Comparison of ENCODE assay signal across 23 cellular contexts in genomic region chr18:76353500-76353899, GRCh38.
A peak's percentile ranks its signal among the peaks of the same experiment; 100 is the strongest.
DNase-seq lines count a peak whose midpoint lies in the region; ATAC-seq, FAIRE-seq and TF ChIP-seq lines count a peak whose summit lies in the region.
"Had no signal": no experiment of that assay in that cellular context is flagged by ENCODE, and none has a peak within 500 bp of the region (broad histone marks: within the 10 kb centered on the region; RNA-seq: fewer than 3 reads in every experiment).

No MANE protein-coding gene starts in this region.

- no peaks in the 10 kb centered on the region for H3K9me3 Mint-ChIP-seq in activated T-helper 17 cell treated with anti-CD3 and anti-CD28 coated beads, Interleukin-2, amount 50 U/mL, for 72 hours
- peaks cover 27% of the 10 kb centered on the region for H3K9me3 Mint-ChIP-seq in neural progenitor cell
- peaks cover 8% of the 10 kb centered on the region for H3K9me3 Mint-ChIP-seq in activated naive CD8-positive, alpha-beta T cell treated with anti-CD3 and anti-CD28 coated beads for 36 hours

- no peak for TF ChIP-seq RAD21 in HepG2 (CRISPR knock-in tag; IDR thresholded peaks at IDR 0.05)

- FAIRE-seq in HepG2 (lab: Jason Lieb, UNC) = no peak
- FAIRE-seq: A204.1, GM12892, GM18507, H54, HTR-8/SVneo had no signal

- no TSS peak for BruUV-seq in HepG2 (replicated peaks; lab: Mats Ljungman, UMichigan)
- BruUV-seq in mammary epithelial cell (replicated peaks; lab: Mats Ljungman, UMichigan) = no TSS peak

- H3K4me1 Mint-ChIP-seq in activated T-helper 17 cell treated with anti-CD3 and anti-CD28 coated beads, Interleukin-2, amount 50 U/mL, for 72 hours = peaks cover 8% of the 10 kb centered on the region
- H3K4me1 Mint-ChIP-seq in neural progenitor cell = peaks cover 10% of the 10 kb centered on the region
- peaks cover 8% of the 10 kb centered on the region for H3K4me1 Mint-ChIP-seq in activated naive CD8-positive, alpha-beta T cell treated with anti-CD3 and anti-CD28 coated beads for 36 hours

- H3K79me2 ChIP-seq in HepG2 (ENCODE audit: insufficient read depth, low read length) (no peaks in the 10 kb centered on the region), neural progenitor cell (ENCODE audit: low read depth) (no peaks in the 10 kb centered on the region), mammary epithelial cell (ENCODE audit: insufficient read depth, low read length) (no peaks in the 10 kb centered on the region)

- H3K27ac Mint-ChIP-seq in activated T-helper 17 cell treated with anti-CD3 and anti-CD28 coated beads, Interleukin-2, amount 50 U/mL, for 72 hours = peak overlapping the region; percentile 75
- H3K27ac Mint-ChIP-seq in neural progenitor cell = peak overlapping the region; percentile 76
- no peak overlapping the region for H3K27ac Mint-ChIP-seq in activated naive CD8-positive, alpha-beta T cell treated with anti-CD3 and anti-CD28 coated beads for 36 hours
- H3K27ac Mint-ChIP-seq: CD4-positive, alpha-beta T cell; GM23338; HFFc6; IgD-negative memory B cell had no signal

- WGBS in HepG2 (ENCODE audit: low lambda C conversion rate) = 73% methylated on average over 3 of the region's 3 CpGs
- WGBS in right lobe of liver (ENCODE audit: insufficient coverage, low coverage, low lambda C conversion rate, missing lambda C conversion rate) = 90% methylated on average over 2 of the region's 3 CpGs
- 100% methylated on average over 3 of the region's 3 CpGs for WGBS in mammary epithelial cell (ENCODE audit: low coverage, missing lambda C conversion rate)

- H3K36me3 ChIP-seq in HepG2 (replicated peaks in 1 of 2; ENCODE audit: control insufficient read depth in 1 of 2, insufficient read depth in 2 of 2, low read length in 2 of 2) (peaks cover 6 to 25% of the 10 kb centered on the region in 2 experiments; a peak in 4 of 5 replicates), right lobe of liver (peaks cover 0 to 11% (median 0%) of the 10 kb centered on the region in 4 donors), neural progenitor cell (no peaks in the 10 kb centered on the region), uterus (no peaks in the 10 kb centered on the region), mammary epithelial cell (ENCODE audit: insufficient read depth, low read length) (no peaks in the 10 kb centered on the region)
- H3K36me3 ChIP-seq: BE2C had no signal

- DNase-seq in HepG2 (ENCODE audit: low spot score) (no peak), right lobe of liver (no peak), neural progenitor cell (ENCODE audit: low spot score) (no peak), uterus (no peak), iPS-NIHi11 (ENCODE audit: low spot score) (no peak), mammary epithelial cell (no peak)
- no peak for DNase-seq in activated naive CD8-positive, alpha-beta T cell treated with anti-CD3 and anti-CD28 coated beads for 36 hours
- DNase-seq: ACHN; BE2C; C1 segment of cervical spinal cord; Caco-2; CD4-positive, alpha-beta T cell; GDM1; HCEC 1CT; HFFc6 had no signal

- no peak for TF ChIP-seq CTCF in HepG2 (CRISPR knock-in tag; IDR thresholded peaks at IDR 0.05)
- TF ChIP-seq CTCF in right lobe of liver (IDR thresholded peaks at IDR 0.05) = no peak
- no peak for TF ChIP-seq CTCF in neural progenitor cell (IDR thresholded peaks at IDR 0.05)
- TF ChIP-seq CTCF in uterus (IDR thresholded peaks at IDR 0.05) = no peak
- no peak for TF ChIP-seq CTCF in mammary epithelial cell (conservative IDR thresholded peaks at IDR 0.05 in 1 of 2, IDR thresholded peaks at IDR 0.05 in 1 of 2; ENCODE audit: extremely low read depth in 1 of 2, insufficient read depth in 1 of 2, low read depth in 1 of 2, low read length in 2 of 2)

- H3K4me2 ChIP-seq in HepG2 (ENCODE audit: low read depth, low read length) (no peak overlapping the region), neural progenitor cell (no peak overlapping the region), mammary epithelial cell (ENCODE audit: insufficient read depth, low read depth, low read length) (no peak overlapping the region)
- H3K4me2 ChIP-seq: GM23338 had no signal

- H3K4me3 ChIP-seq in HepG2 (replicated peaks in 1 of 3; ENCODE audit: insufficient read depth in 1 of 3, low read depth in 2 of 3, low read length in 3 of 3) (no peak overlapping the region), right lobe of liver (no peak overlapping the region), neural progenitor cell (no peak overlapping the region), uterus (no peak overlapping the region), mammary epithelial cell (replicated peaks in 1 of 3; ENCODE audit: insufficient read depth in 1 of 3, low read depth in 2 of 3, low read length in 3 of 3) (no peak overlapping the region)
- H3K4me3 ChIP-seq: GM23338 had no signal

- H2AFZ ChIP-seq in HepG2 (ENCODE audit: low read length) = no peak overlapping the region
- H2AFZ ChIP-seq in neural progenitor cell (replicated peaks) = no peak overlapping the region
- H2AFZ ChIP-seq in mammary epithelial cell (ENCODE audit: low read depth, low read length) = no peak overlapping the region
- H2AFZ ChIP-seq: GM23338 had no signal

- no peaks in the 10 kb centered on the region for H3K27me3 Mint-ChIP-seq in activated T-helper 17 cell treated with anti-CD3 and anti-CD28 coated beads, Interleukin-2, amount 50 U/mL, for 72 hours
- peaks cover 15% of the 10 kb centered on the region for H3K27me3 Mint-ChIP-seq in neural progenitor cell (ENCODE audit: insufficient read depth, low read depth)
- peaks cover 5% of the 10 kb centered on the region for H3K27me3 Mint-ChIP-seq in activated naive CD8-positive, alpha-beta T cell treated with anti-CD3 and anti-CD28 coated beads for 36 hours
- H3K27me3 Mint-ChIP-seq: CD4-positive, alpha-beta T cell had no signal

- H3K36me3 Mint-ChIP-seq in activated T-helper 17 cell treated with anti-CD3 and anti-CD28 coated beads, Interleukin-2, amount 50 U/mL, for 72 hours (ENCODE audit: low read depth) = peaks cover 3% of the 10 kb centered on the region
- peaks cover 45% of the 10 kb centered on the region for H3K36me3 Mint-ChIP-seq in neural progenitor cell
- H3K36me3 Mint-ChIP-seq in activated naive CD8-positive, alpha-beta T cell treated with anti-CD3 and anti-CD28 coated beads for 36 hours = peaks cover 15% of the 10 kb centered on the region

- intact Hi-C loops in HepG2 (cut with micrococcal nuclease; ENCODE audit: unreplicated experiment) (no loop called here), right lobe of liver (cut with DNase I) (no loop called here), uterus (cut with DNase I; ENCODE audit: low total_unique reads) (no loop called here), mammary epithelial cell (cut with micrococcal nuclease) (loop anchor here (5.0 kb wide), 1 partner anchor 354 kb away; no protein-coding TSS in a partner anchor)

- H4K20me1 ChIP-seq in HepG2 (ENCODE audit: insufficient read depth, low read length) (no peaks in the 10 kb centered on the region), neural progenitor cell (ENCODE audit: low read depth) (no peaks in the 10 kb centered on the region), mammary epithelial cell (ENCODE audit: insufficient read depth, low read length) (no peaks in the 10 kb centered on the region)

- POLR2A ChIA-PET in HepG2 (lab: Yijun Ruan, JAX) = no interaction called here

- H3K27me3 ChIP-seq in HepG2 (ENCODE audit: control insufficient read depth in 1 of 2, insufficient read depth in 2 of 2, low read length in 2 of 2) = peaks cover 0 to 18% of the 10 kb centered on the region in 2 experiments; a peak in 3 of 5 replicates
- no peaks in the 10 kb centered on the region for H3K27me3 ChIP-seq in right lobe of liver
- H3K27me3 ChIP-seq in neural progenitor cell = no peaks in the 10 kb centered on the region
- H3K27me3 ChIP-seq in uterus = no peaks in the 10 kb centered on the region
- H3K27me3 ChIP-seq in mammary epithelial cell (ENCODE audit: insufficient read depth, low read length) = no peaks in the 10 kb centered on the region
- H3K27me3 ChIP-seq: BE2C had no signal

- peaks cover 8% of the 10 kb centered on the region for H3F3A ChIP-seq in neural progenitor cell (ENCODE audit: low read depth)

- no peak for ATAC-seq in HepG2
- ATAC-seq in right lobe of liver = no peak
- ATAC-seq in activated T-helper 17 cell treated with anti-CD3 and anti-CD28 coated beads, Interleukin-2, amount 50 U/mL, for 72 hours (replicated peaks) = no peak
- ATAC-seq: GM23338 had no signal

- dilution Hi-C loops in mammary epithelial cell (cut with HindIII; ENCODE audit: low sequenced_read_pairs) = no loop called here

- H3K4me1 ChIP-seq in HepG2 (ENCODE audit: insufficient read depth, low read length) (peaks cover 40% of the 10 kb centered on the region), right lobe of liver (peaks cover 0 to 9% (median 0%) of the 10 kb centered on the region in 4 donors), neural progenitor cell (no peaks in the 10 kb centered on the region), uterus (no peaks in the 10 kb centered on the region), mammary epithelial cell (ENCODE audit: insufficient read depth, low read length) (peaks cover 20% of the 10 kb centered on the region)
- H3K4me1 ChIP-seq: BE2C, Caco-2 had no signal

- CTCF ChIA-PET in HepG2 (lab: Yijun Ruan, JAX; ENCODE audit: low intra/inter-chr PET ratio, low total read pairs) (no interaction called here), mammary epithelial cell (lab: Charles Lee; ENCODE audit: low non-redundant PET) (no interaction called here)

- TF ChIP-seq EP300 in HepG2 (IDR thresholded peaks at IDR 0.05; ENCODE audit: low read depth in 2 of 2, low read length in 2 of 2) (no peak), HepG2 (CRISPR knock-in tag; IDR thresholded peaks at IDR 0.05; ENCODE audit: borderline replicate concordance) (no peak)

- no peaks in the 10 kb centered on the region for H3K9me3 ChIP-seq in HepG2 (ENCODE audit: low read length)
- H3K9me3 ChIP-seq in right lobe of liver = peaks cover 0 to 2% (median 0%) of the 10 kb centered on the region in 4 donors
- no peaks in the 10 kb centered on the region for H3K9me3 ChIP-seq in neural progenitor cell (ENCODE audit: low read depth)
- no peaks in the 10 kb centered on the region for H3K9me3 ChIP-seq in uterus
- no peaks in the 10 kb centered on the region for H3K9me3 ChIP-seq in mammary epithelial cell (replicated peaks; ENCODE audit: insufficient read depth, low read length)
- H3K9me3 ChIP-seq: BE2C, Caco-2 had no signal

- H3K27ac ChIP-seq in HepG2 (ENCODE audit: extremely low read length, insufficient read depth, low read length) (no peak overlapping the region), right lobe of liver (no peak overlapping the region), neural progenitor cell (no peak overlapping the region), uterus (peak overlapping the region; percentile 68 to 74), mammary epithelial cell (ENCODE audit: insufficient read depth, low read depth, low read length) (no peak overlapping the region)

- in situ Hi-C loops in HepG2 (cut with HindIII; ENCODE audit: extremely low pct_ligation_motif_present, low pct_unique_long_range_greater_than_20kb) = no loop called here
- in situ Hi-C loops in mammary epithelial cell (cut with MboI; ENCODE audit: low sequenced_read_pairs in 2 of 2) = no loop called here

- H3K4me3 Mint-ChIP-seq in activated T-helper 17 cell treated with anti-CD3 and anti-CD28 coated beads, Interleukin-2, amount 50 U/mL, for 72 hours = no peak overlapping the region
- no peak overlapping the region for H3K4me3 Mint-ChIP-seq in neural progenitor cell
- H3K4me3 Mint-ChIP-seq in activated naive CD8-positive, alpha-beta T cell treated with anti-CD3 and anti-CD28 coated beads for 36 hours = no peak overlapping the region
- H3K4me3 Mint-ChIP-seq: CD4-positive, alpha-beta T cell; GM23338; HFFc6; IgD-negative memory B cell had no signal

- no peak for TF ChIP-seq POLR2A in HepG2 (IDR thresholded peaks at IDR 0.05; ENCODE audit: insufficient read depth in 1 of 2, low read depth in 2 of 2, low read length in 2 of 2)
- no peak for TF ChIP-seq POLR2A in right lobe of liver (IDR thresholded peaks at IDR 0.05)
- TF ChIP-seq POLR2A in uterus (IDR thresholded peaks at IDR 0.05) = no peak

- H3K9ac ChIP-seq in HepG2 (ENCODE audit: insufficient read depth, low read depth, low read length) = no peak overlapping the region
- no peak overlapping the region for H3K9ac ChIP-seq in neural progenitor cell
- no peak overlapping the region for H3K9ac ChIP-seq in mammary epithelial cell (ENCODE audit: insufficient read depth, low read length)

Comparison
In these comparisons a context has a peak if more than half of its experiments do, and no peak if none do; other contexts are left out.
1. H3K27ac ChIP-seq: peak in uterus (2 of 2); none in HepG2 (single experiment), right lobe of liver (0 of 3), neural progenitor cell (single experiment) and mammary epithelial cell (single experiment).